ENCODE assay signal across 8 cellular contexts in genomic region chr21:31354604-31355443, GRCh38. TPM values are rescaled to one million over a fixed set of nuclear protein-coding genes. Genes with fewer than 3 reads are reported as not detected.
A peak's percentile ranks its signal among the peaks of the same experiment; 100 is the strongest.
DNase-seq lines count a peak whose midpoint lies in the region; ATAC-seq, FAIRE-seq and TF ChIP-seq lines count a peak whose summit lies in the region.

No MANE protein-coding gene starts in this region.

- DNase-seq in RPMI7951 (ENCODE audit: low read depth) (peak; percentile 90), mucosa of descending colon (peak in 1 of 3 donors; percentile 4), stromal cell of bone marrow (ENCODE audit: low read depth) (peak; percentile 52), sigmoid colon (no peak), Right ventricle myocardium inferior (ENCODE audit: missing footprints) (no peak), frontal cortex (ENCODE audit: low spot score in 2 of 2) (no peak)
- DNase-seq in activated naive CD4-positive, alpha-beta T cell treated with anti-CD3 and anti-CD28 coated beads, Interleukin-2, amount 10 ng/mL, durations not matched to agents 7 days and 5 days, result peak; percentile 89

- no peak for TF ChIP-seq POLR2A in sigmoid colon (IDR thresholded peaks at IDR 0.05)

- peak overlapping the region; percentile 92 for H3K27ac Mint-ChIP-seq in activated naive CD4-positive, alpha-beta T cell treated with anti-CD3 and anti-CD28 coated beads, Interleukin-2, amount 10 ng/mL, durations not matched to agents 7 days and 5 days

- CTCF ChIA-PET in activated naive CD4-positive, alpha-beta T cell treated with anti-CD3 and anti-CD28 coated beads, Interleukin-2, amount 10 ng/mL, durations not matched to agents 7 days and 5 days (lab: Charles Lee), result interaction anchor here (0.5 to 1.5 kb wide), 4 partner anchors 180 to 225 kb away, joined by 3 read pairs; no protein-coding TSS in a partner anchor

- 62 to 63% methylated on average over 10 of the region's 10 CpGs for WGBS in sigmoid colon, 2 donors

- H3K27me3 Mint-ChIP-seq in activated naive CD4-positive, alpha-beta T cell treated with anti-CD3 and anti-CD28 coated beads, Interleukin-2, amount 10 ng/mL, durations not matched to agents 7 days and 5 days, result peaks cover 4% of the 10 kb centered on the region

- H3K9me3 ChIP-seq in mucosa of descending colon (no peaks in the 10 kb centered on the region), sigmoid colon (no peaks in the 10 kb centered on the region)

- H3K4me3 ChIP-seq in mucosa of descending colon (no peak overlapping the region), sigmoid colon (no peak overlapping the region)

- peaks cover 56% of the 10 kb centered on the region for H3K4me1 Mint-ChIP-seq in activated naive CD4-positive, alpha-beta T cell treated with anti-CD3 and anti-CD28 coated beads, Interleukin-2, amount 10 ng/mL, durations not matched to agents 7 days and 5 days

- no peaks in the 10 kb centered on the region for H3K4me1 ChIP-seq in mucosa of descending colon (ENCODE audit: low read depth)
- no peaks in the 10 kb centered on the region for H3K4me1 ChIP-seq in sigmoid colon

- H3K4me3 Mint-ChIP-seq in activated naive CD4-positive, alpha-beta T cell treated with anti-CD3 and anti-CD28 coated beads, Interleukin-2, amount 10 ng/mL, durations not matched to agents 7 days and 5 days, result peak overlapping the region; percentile 35

- H3K27me3 ChIP-seq in sigmoid colon, result no peaks in the 10 kb centered on the region

- TF ChIP-seq EP300 in sigmoid colon (IDR thresholded peaks at IDR 0.05), result no peak

- H3K36me3 ChIP-seq in mucosa of descending colon (ENCODE audit: low read depth), result no peaks in the 10 kb centered on the region
- H3K36me3 ChIP-seq in sigmoid colon, result no peaks in the 10 kb centered on the region

- no peak overlapping the region for H3K27ac ChIP-seq in sigmoid colon

- FAIRE-seq in frontal cortex (lab: Jason Lieb, UNC), result no peak

- H3K36me3 Mint-ChIP-seq in activated naive CD4-positive, alpha-beta T cell treated with anti-CD3 and anti-CD28 coated beads, Interleukin-2, amount 10 ng/mL, durations not matched to agents 7 days and 5 days, result peaks cover 23% of the 10 kb centered on the region

- intact Hi-C loops in mucosa of descending colon (cut with DNase I, micrococcal nuclease), result no loop called here
- intact Hi-C loops in sigmoid colon (cut with DNase I), result no loop called here
- intact Hi-C loops in Right ventricle myocardium inferior (cut with DNase I), result no loop called here

- TF ChIP-seq CTCF in mucosa of descending colon (IDR thresholded peaks at IDR 0.05) (no peak), sigmoid colon (IDR thresholded peaks at IDR 0.05) (no peak)

- peak; percentile 85 for ATAC-seq in GM18868 (IDR thresholded peaks at IDR 0.05; ENCODE audit: unreplicated experiment)
- ATAC-seq in mucosa of descending colon, result peak; percentile 86
- ATAC-seq in Right ventricle myocardium inferior, result no peak

- peaks cover 14% of the 10 kb centered on the region for H3K9me3 Mint-ChIP-seq in activated naive CD4-positive, alpha-beta T cell treated with anti-CD3 and anti-CD28 coated beads, Interleukin-2, amount 10 ng/mL, durations not matched to agents 7 days and 5 days

RNA-seq across cellular contexts. Expression of gene TIAM1, which starts 10.8 kb away (rescaled TPM):
- 3.5 and 3.6 TPM in 2 replicates for total RNA-seq in RPMI7951 (2014; rRNA removed; shearing (Covaris generic))
- total RNA-seq in mucosa of descending colon, result 10 to 100 TPM in 2 of 3 donors, 1 to 10 TPM in 1; 6.2 to 11.6 (median 10.4) TPM
- 10 to 100 TPM in 2 of 4 donors, 1 to 10 TPM in 2; 8.6 to 20.5 (median 12.8) TPM for total RNA-seq in sigmoid colon
- polyA plus RNA-seq in sigmoid colon, result 1 to 10 TPM; 1.2 to 4.5 (median 3.0) TPM
- total RNA-seq in Right ventricle myocardium inferior, result 3.8 TPM
- 26.5 TPM for total RNA-seq in frontal cortex

Comparison
In these comparisons a context has a peak if more than half of its experiments do, and no peak if none do; other contexts are left out.
1. DNase-seq: peak in RPMI7951 (single experiment), activated naive CD4-positive, alpha-beta T cell treated with anti-CD3 and anti-CD28 coated beads, Interleukin-2, amount 10 ng/mL, durations not matched to agents 7 days and 5 days (single experiment) and stromal cell of bone marrow (single experiment); none in sigmoid colon (single experiment), Right ventricle myocardium inferior (single experiment) and frontal cortex (0 of 2).